8 cellular contexts compared by ENCODE assay signal in genomic region chr9:95516736-95517558, GRCh38. TPM values are rescaled to one million over a fixed set of nuclear protein-coding genes. Genes with fewer than 3 reads are reported as not detected.
A peak's percentile ranks its signal among the peaks of the same experiment; 100 is the strongest.
DNase-seq lines count a peak whose midpoint lies in the region; ATAC-seq and TF ChIP-seq lines count a peak whose summit lies in the region.

TSS of gene PTCH1 (minus strand) at chr9:95516971.

- H3F3A ChIP-seq in PC-3 (ENCODE audit: low read length, unreplicated experiment), result no peaks in the 10 kb centered on the region

- H3K4me2 ChIP-seq in PC-3 (ENCODE audit: low read length) (peak within 1 kb of the TSS; percentile 95), trophoblast cell (ENCODE audit: low read length) (peak within 1 kb of the TSS; percentile 97)

- H3K18ac ChIP-seq in trophoblast cell (ENCODE audit: low read length), result peak within 1 kb of the TSS; percentile 79

- no CpG with 5 or more reads among the region's 64 CpGs for WGBS in trophoblast cell (ENCODE audit: extremely low coverage, insufficient coverage, insufficient read length)

- H3K27me3 ChIP-seq in PC-3 (ENCODE audit: low read length), result no peaks in the 10 kb centered on the region
- H3K27me3 ChIP-seq in right atrium auricular region, result no peaks in the 10 kb centered on the region
- no peaks in the 10 kb centered on the region for H3K27me3 ChIP-seq in trophoblast cell (ENCODE audit: insufficient read depth, low read length)

- no peaks in the 10 kb centered on the region for H3K9me2 ChIP-seq in PC-3 (replicated peaks; ENCODE audit: low read length)

- H3K4me3 ChIP-seq in GM08714 (ENCODE audit: low read length), result peak within 1 kb of the TSS; percentile 48; the same call in 1 of the 2 replicates
- H3K4me3 ChIP-seq in PC-3 (ENCODE audit: low read length), result peak within 1 kb of the TSS; percentile 87
- H3K4me3 ChIP-seq in right atrium auricular region, result peak within 1 kb of the TSS; percentile 48 to 62
- peak within 1 kb of the TSS; percentile 81 for H3K4me3 ChIP-seq in trophoblast cell (ENCODE audit: low read depth, low read length)

- H2BK5ac ChIP-seq in trophoblast cell (ENCODE audit: low read depth, low read length, poor library complexity), result peak within 1 kb of the TSS; percentile 55

- ATAC-seq in PC-3 (peak; percentile 62), GM19324 (IDR thresholded peaks at IDR 0.05; ENCODE audit: low FRiP score, unreplicated experiment) (no peak), GM21737 (IDR thresholded peaks at IDR 0.05; ENCODE audit: unreplicated experiment) (no peak)

- peak within 1 kb of the TSS; percentile 75 for H3K14ac ChIP-seq in trophoblast cell (ENCODE audit: low read length)

- H3K27ac ChIP-seq in PC-3 (ENCODE audit: low read length), result no peak within 1 kb of the TSS
- peak within 1 kb of the TSS in 1 of 2 donors; percentile 57 for H3K27ac ChIP-seq in right atrium auricular region
- H3K27ac ChIP-seq in trophoblast cell (ENCODE audit: low read depth, low read length), result peak within 1 kb of the TSS; percentile 24

- CTCF ChIA-PET in PC-3 (lab: Charles Lee), result no interaction called here

- H2AFZ ChIP-seq in PC-3 (ENCODE audit: low read length) (peak within 1 kb of the TSS; percentile 94), trophoblast cell (ENCODE audit: insufficient read depth, low read length, poor library complexity) (peak within 1 kb of the TSS; percentile 56)

- H3K9ac ChIP-seq in PC-3 (ENCODE audit: low read length) (no peak within 1 kb of the TSS), trophoblast cell (ENCODE audit: low read length) (peak within 1 kb of the TSS; percentile 24)

- peaks cover 9% of the 10 kb centered on the region for H3K79me1 ChIP-seq in trophoblast cell (ENCODE audit: low read length)

- H3K23ac ChIP-seq in trophoblast cell (ENCODE audit: low read length), result no peak within 1 kb of the TSS

- peaks cover 4% of the 10 kb centered on the region; the same call in 1 of the 2 replicates for H3K79me2 ChIP-seq in PC-3 (ENCODE audit: low read length)
- H3K79me2 ChIP-seq in trophoblast cell (ENCODE audit: control insufficient read depth, insufficient read depth, low read length, poor library complexity), result peaks cover 3% of the 10 kb centered on the region

- TF ChIP-seq CTCF in PC-3 (conservative IDR thresholded peaks at IDR 0.05; ENCODE audit: low read depth, low read length) (no peak), right atrium auricular region (IDR thresholded peaks at IDR 0.05) (peak in 1 of 2 donors; percentile 14)

- H4K20me1 ChIP-seq in PC-3 (ENCODE audit: low read length), result no peaks in the 10 kb centered on the region

- peak within 1 kb of the TSS; percentile 40 for H2BK120ac ChIP-seq in trophoblast cell (ENCODE audit: insufficient read depth, low read length, poor library complexity)

- H3K9me3 ChIP-seq in PC-3 (ENCODE audit: low read length) (no peaks in the 10 kb centered on the region), right atrium auricular region (no peaks in the 10 kb centered on the region), trophoblast cell (ENCODE audit: insufficient read depth, low read depth, low read length) (peaks cover 5% of the 10 kb centered on the region)

- no peak within 1 kb of the TSS for H2AK5ac ChIP-seq in trophoblast cell (ENCODE audit: low read length)

- peak within 1 kb of the TSS; percentile 49 for H4K8ac ChIP-seq in trophoblast cell (ENCODE audit: low read depth, low read length)

- POLR2A ChIA-PET in PC-3 (lab: Charles Lee; ENCODE audit: unreplicated experiment), result no interaction called here

- intact Hi-C loops in PC-3 (cut with micrococcal nuclease), result loop anchor here (10.0 kb wide), 1 partner anchor 108 kb away; no protein-coding TSS in a partner anchor

- H3K36me3 ChIP-seq in PC-3 (ENCODE audit: low read depth, low read length), result no peaks in the 10 kb centered on the region
- no peaks in the 10 kb centered on the region for H3K36me3 ChIP-seq in right atrium auricular region
- no peaks in the 10 kb centered on the region for H3K36me3 ChIP-seq in trophoblast cell (ENCODE audit: control insufficient read depth in 1 of 2, insufficient read depth in 2 of 2, low read length in 2 of 2)

- H3K4ac ChIP-seq in trophoblast cell (ENCODE audit: low read depth, low read length), result peak within 1 kb of the TSS; percentile 10

- peak within 1 kb of the TSS; percentile 45 for H4K91ac ChIP-seq in trophoblast cell (ENCODE audit: low read depth, low read length)

- DNase-seq in PC-3, result peak; percentile 19
- peak; percentile 46 for DNase-seq in amniotic epithelial cell (ENCODE audit: low read depth)
- no peak for DNase-seq in right atrium auricular region (ENCODE audit: low spot score)
- peak in 1 of 2 donors; percentile 47 for DNase-seq in trophoblast cell
- DNase-seq in putamen (ENCODE audit: low spot score), result no peak

- peaks cover 7% of the 10 kb centered on the region; the same call in 1 of the 2 replicates for H3K4me1 ChIP-seq in PC-3 (ENCODE audit: insufficient read depth, low read length)
- H3K4me1 ChIP-seq in right atrium auricular region, result peaks cover 0 to 27% of the 10 kb centered on the region in 2 donors
- peaks cover 8 to 23% of the 10 kb centered on the region in 2 experiments for H3K4me1 ChIP-seq in trophoblast cell (ENCODE audit: control insufficient read depth in 1 of 2, insufficient read depth in 2 of 2, low read length in 2 of 2)

- peak within 1 kb of the TSS; percentile 35 for H2BK12ac ChIP-seq in trophoblast cell (ENCODE audit: low read length)

- peak within 1 kb of the TSS; percentile 27 for H4K12ac ChIP-seq in trophoblast cell (ENCODE audit: low read depth, low read length)

- no TSS peak for BruUV-seq in PC-3 (replicated peaks; lab: Mats Ljungman, UMichigan)

RNA-seq across cellular contexts. Expression of gene PTCH1, which starts in this region (rescaled TPM):
- total RNA-seq in PC-3 (2014; rRNA removed) (0.77 and 2.1 TPM in 2 replicates), right atrium auricular region (1 to 10 TPM; 5.4 to 6.3 TPM)
- 13.6 and 13.7 TPM in 2 replicates for polyA plus RNA-seq in trophoblast cell (2013)

Comparison
In these comparisons a context has a peak if more than half of its experiments do, and no peak if none do; other contexts are left out.
1. DNase-seq: peak in PC-3 (single experiment) and amniotic epithelial cell (single experiment); none in right atrium auricular region (single experiment) and putamen (single experiment).
2. Peak in every context shown above with its lines, with median percentiles within 50 percentile points of each other: H3K4me3 ChIP-seq.